8 cellular contexts compared by ENCODE assay signal in the genomic region with DNA sequence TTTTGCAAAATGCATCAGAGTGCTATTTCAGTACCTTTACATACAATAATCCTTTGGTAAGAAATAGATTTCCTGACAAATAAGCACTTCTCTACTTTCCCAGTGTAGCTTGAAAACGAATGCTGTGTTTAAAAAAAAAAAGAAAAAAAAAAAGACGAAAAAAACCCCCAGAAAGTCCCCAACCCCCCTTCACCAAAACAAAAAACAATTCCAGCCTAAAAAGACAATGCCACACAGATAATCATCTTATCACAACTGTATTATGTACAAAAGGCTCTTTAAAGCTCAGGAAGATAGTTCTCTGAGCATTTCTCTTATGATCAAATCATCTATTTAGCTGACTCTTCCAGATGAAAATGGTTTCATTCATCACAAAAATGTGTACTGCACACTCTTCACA. TPM values are rescaled to one million over a fixed set of nuclear protein-coding genes. Genes with fewer than 3 reads are reported as not detected.
DNase-seq lines count a peak whose midpoint lies in the region; ATAC-seq, FAIRE-seq and TF ChIP-seq lines count a peak whose summit lies in the region.

No MANE protein-coding gene starts in this region.

- POLR2A ChIA-PET in IMR-90 (lab: Charles Lee; ENCODE audit: unreplicated experiment), result interaction anchor here (0.6 to 1.2 kb wide), 4 partner anchors 64 to 118 kb away, joined by 3 to 4 read pairs (median 3); no protein-coding TSS in a partner anchor
- POLR2A ChIA-PET in naive thymus-derived CD4-positive, alpha-beta T cell (lab: Charles Lee), result no interaction called here

- intact Hi-C loops in IMR-90 (cut with micrococcal nuclease) (loop anchor here (2.0 to 10.0 kb wide), 3 partner anchors 72 to 124 kb away; no protein-coding TSS in a partner anchor), dorsolateral prefrontal cortex (cut with DNase I) (no loop called here)
- intact Hi-C loops in naive thymus-derived CD4-positive, alpha-beta T cell (cut with micrococcal nuclease), result no loop called here

- no peak overlapping the region for H4K91ac ChIP-seq in IMR-90 (ENCODE audit: insufficient read depth, low read depth, low read length)

- H3K14ac ChIP-seq in IMR-90 (replicated peaks; ENCODE audit: low read depth, low read length), result peak overlapping the region; percentile 100

- DNase-seq in IMR-90, result no peak
- DNase-seq in dorsolateral prefrontal cortex, result no peak
- no peak for DNase-seq in naive thymus-derived CD4-positive, alpha-beta T cell
- no peak for DNase-seq in COLO829 (ENCODE audit: low spot score)
- DNase-seq in H54 (ENCODE audit: insufficient read length, low spot score), result no peak
- no peak for DNase-seq in HUDEP-2 (lab: John Stamatoyannopoulos, UW; ENCODE audit: unreplicated experiment in 76 of 76)

- no peak overlapping the region for H2AK5ac ChIP-seq in IMR-90 (ENCODE audit: low read depth, low read length)

- peak overlapping the region; percentile 63 for H3K56ac ChIP-seq in IMR-90 (ENCODE audit: extremely low read depth, insufficient read depth, low read length)

- H3K27ac ChIP-seq in ACC112 (ENCODE audit: low read depth, low read length) (peak overlapping the region; percentile 72), IMR-90 (ENCODE audit: insufficient read depth, low read length) (peak overlapping the region; percentile 99; the same call in 1 of the 2 replicates), dorsolateral prefrontal cortex (peak overlapping the region in 48 of 59 donors; percentile 84 to 99 (median 96))
- H3K27ac ChIP-seq in naive thymus-derived CD4-positive, alpha-beta T cell (ENCODE audit: low read depth, low read length), result no peak overlapping the region

- peak overlapping the region; percentile 98 for H2BK5ac ChIP-seq in IMR-90 (ENCODE audit: low read depth, low read length, poor library complexity, severe bottlenecking)

- peaks cover 5% of the 10 kb centered on the region for H3K9me1 ChIP-seq in IMR-90 (ENCODE audit: insufficient read depth, low read length)

- H3K23ac ChIP-seq in IMR-90 (ENCODE audit: low read depth, low read length), result peak overlapping the region; percentile 14; the same call in 1 of the 2 replicates

- peak overlapping the region; percentile 98 for H3K4me2 ChIP-seq in IMR-90 (ENCODE audit: low read depth, low read length)

- no TSS peak for BruUV-seq in IMR-90 (replicated peaks; lab: Mats Ljungman, UMichigan)

- H3K9me3 ChIP-seq in IMR-90 (ENCODE audit: control insufficient read depth, insufficient read depth, low read length), result no peaks in the 10 kb centered on the region
- H3K9me3 ChIP-seq in naive thymus-derived CD4-positive, alpha-beta T cell (ENCODE audit: control insufficient read depth in 2 of 3, low read length in 3 of 3), result no peaks in the 10 kb centered on the region

- no CpG with 5 or more reads among the region's 2 CpGs for whole genome bisulfite sequencing in IMR-90 (ENCODE audit: extremely low coverage in 2 of 2, insufficient read length in 1 of 2), 2 experiments

- no peak overlapping the region for H4K5ac ChIP-seq in IMR-90 (ENCODE audit: low read depth, low read length)

- H4K8ac ChIP-seq in IMR-90 (ENCODE audit: low read depth in 2 of 2, low read length in 2 of 2), result no peak overlapping the region; a peak in 1 of 4 replicates

- peak overlapping the region; percentile 15 to 93 (median 84) for H3K4me3 Mint-ChIP-seq in naive thymus-derived CD4-positive, alpha-beta T cell

- FAIRE-seq in H54 (lab: Jason Lieb, UNC), result no peak

- H2BK15ac ChIP-seq in IMR-90 (ENCODE audit: low read depth, low read length), result no peak overlapping the region

- H3K27ac Mint-ChIP-seq in naive thymus-derived CD4-positive, alpha-beta T cell, result no peak overlapping the region

- dilution Hi-C loops in IMR-90 (cut with HindIII; ENCODE audit: low sequenced_read_pairs, unreplicated experiment), result no loop called here

- H2BK20ac ChIP-seq in IMR-90 (ENCODE audit: low read depth, low read length), result no peak overlapping the region

- TF ChIP-seq RAD21 in IMR-90 (IDR thresholded peaks at IDR 0.05; ENCODE audit: low read length), result no peak

- peak overlapping the region; percentile 30; the same call in 1 of the 2 replicates for H3K18ac ChIP-seq in IMR-90 (ENCODE audit: low read depth, low read length)

- no peak for ATAC-seq in IMR-90 (ENCODE audit: low read depth)
- no peak for ATAC-seq in naive thymus-derived CD4-positive, alpha-beta T cell
- no peak for ATAC-seq in HG03442 (IDR thresholded peaks at IDR 0.05; ENCODE audit: unreplicated experiment)

- H4K20me1 ChIP-seq in IMR-90 (ENCODE audit: insufficient read depth, low read length), result peaks cover 58% of the 10 kb centered on the region

- TF ChIP-seq POLR2A in IMR-90 (IDR thresholded peaks at IDR 0.05; ENCODE audit: low read depth, low read length), result no peak
- TF ChIP-seq POLR2A in H54 (IDR thresholded peaks at IDR 0.05; ENCODE audit: low read depth, low read length), result no peak

- H2AFZ ChIP-seq in ACC112 (ENCODE audit: low read length, unreplicated experiment) (peak overlapping the region; percentile 24), IMR-90 (replicated peaks; ENCODE audit: low read length, poor library complexity) (no peak overlapping the region)

- H3K27me3 ChIP-seq in ACC112 (ENCODE audit: insufficient read depth, low read length), result no peaks in the 10 kb centered on the region
- H3K27me3 ChIP-seq in IMR-90 (ENCODE audit: control insufficient read depth, insufficient read depth, low read length), result no peaks in the 10 kb centered on the region
- H3K27me3 ChIP-seq in dorsolateral prefrontal cortex, result no peaks in the 10 kb centered on the region
- H3K27me3 ChIP-seq in naive thymus-derived CD4-positive, alpha-beta T cell (ENCODE audit: control insufficient read depth in 2 of 2, insufficient read depth in 2 of 2, low read length in 2 of 2), result peaks cover 32% of the 10 kb centered on the region in 2 donors

- H3K36me3 Mint-ChIP-seq in naive thymus-derived CD4-positive, alpha-beta T cell, result no peaks in the 10 kb centered on the region

- in situ Hi-C loops in IMR-90 (cut with MboI; ENCODE audit: low sequenced_read_pairs), result no loop called here

- peak overlapping the region; percentile 100; the same call in 1 of the 2 replicates for H3K9ac ChIP-seq in IMR-90 (ENCODE audit: low read depth, low read length)

- no peak overlapping the region for H2BK120ac ChIP-seq in IMR-90 (ENCODE audit: low read depth, low read length)

- CTCF ChIA-PET in IMR-90 (lab: Yijun Ruan, JAX), result interaction anchor here (0.9 to 1.3 kb wide), 2 partner anchors 11 to 15 kb away, joined by 4 read pairs; no protein-coding TSS in a partner anchor
- CTCF ChIA-PET in naive thymus-derived CD4-positive, alpha-beta T cell (lab: Charles Lee), result interaction anchor here (0.6 kb wide), 1 partner anchor 11 kb away, joined by 3 read pairs; no protein-coding TSS in a partner anchor

- H3K4me3 ChIP-seq in ACC112 (ENCODE audit: low read depth, low read length) (peak overlapping the region; percentile 96), IMR-90 (ENCODE audit: insufficient read depth, low read depth, low read length) (peak overlapping the region; percentile 99), dorsolateral prefrontal cortex (peak overlapping the region; percentile 53 to 99 (median 90))
- no peak overlapping the region for H3K4me3 ChIP-seq in naive thymus-derived CD4-positive, alpha-beta T cell (ENCODE audit: low read length)

- no peak overlapping the region for H2AK9ac ChIP-seq in IMR-90 (replicated peaks; ENCODE audit: low read depth, low read length, poor library complexity)

- peaks cover 65% of the 10 kb centered on the region for H3K79me2 ChIP-seq in ACC112 (ENCODE audit: control insufficient read depth, insufficient read depth, low read length, unreplicated experiment)

- H3K4me1 ChIP-seq in ACC112 (ENCODE audit: control insufficient read depth, insufficient read depth, low read length, unreplicated experiment), result peaks cover 36% of the 10 kb centered on the region
- H3K4me1 ChIP-seq in IMR-90 (ENCODE audit: control insufficient read depth, insufficient read depth, low read length), result peaks cover 7% of the 10 kb centered on the region
- peaks cover 13 to 18% of the 10 kb centered on the region in 2 donors for H3K4me1 ChIP-seq in naive thymus-derived CD4-positive, alpha-beta T cell (ENCODE audit: control insufficient read depth in 2 of 2, insufficient read depth in 2 of 2, low read length in 2 of 2)

- H3K36me3 ChIP-seq in ACC112 (ENCODE audit: insufficient read depth, low read length) (peaks cover 9% of the 10 kb centered on the region; the same call in 1 of the 2 replicates), IMR-90 (ENCODE audit: control insufficient read depth, insufficient read depth, low read length) (peaks cover 21% of the 10 kb centered on the region)
- H3K36me3 ChIP-seq in naive thymus-derived CD4-positive, alpha-beta T cell (ENCODE audit: control insufficient read depth in 2 of 3, insufficient read depth in 3 of 3, low read length in 3 of 3), result no peaks in the 10 kb centered on the region

- no peak overlapping the region for H3K4ac ChIP-seq in IMR-90 (ENCODE audit: low read depth, low read length)

- peaks cover 12 to 24% (median 20%) of the 10 kb centered on the region in 7 donors for H3K4me1 Mint-ChIP-seq in naive thymus-derived CD4-positive, alpha-beta T cell

- H3K79me1 ChIP-seq in IMR-90 (ENCODE audit: low read depth in 1 of 2, low read length in 2 of 2), result peaks cover 5 to 29% of the 10 kb centered on the region in 2 experiments; a peak in 3 of 4 replicates

- H3K27me3 Mint-ChIP-seq in naive thymus-derived CD4-positive, alpha-beta T cell, result peaks cover 58 to 67% (median 62%) of the 10 kb centered on the region in 5 donors

- TF ChIP-seq CTCF in IMR-90 (conservative IDR thresholded peaks at IDR 0.05; ENCODE audit: low read depth, low read length), result no peak
- TF ChIP-seq CTCF in dorsolateral prefrontal cortex (IDR thresholded peaks at IDR 0.05 in 54 of 56, conservative IDR thresholded peaks at IDR 0.05 in 2 of 56; ENCODE audit: low read depth in 1 of 56, partially characterized antibody in 56 of 56), result no peak

- H3K9me3 Mint-ChIP-seq in naive thymus-derived CD4-positive, alpha-beta T cell, result peaks cover 0 to 9% (median 0%) of the 10 kb centered on the region in 11 donors

TF ChIP-seq in IMR-90, 13 proteins besides CTCF, POLR2A, EP300 and RAD21 (continues in another document):
- no peak for TF ChIP-seq RFX5 (IDR thresholded peaks at IDR 0.05; ENCODE audit: low read depth, low read length)
- TF ChIP-seq, protein P1, sequence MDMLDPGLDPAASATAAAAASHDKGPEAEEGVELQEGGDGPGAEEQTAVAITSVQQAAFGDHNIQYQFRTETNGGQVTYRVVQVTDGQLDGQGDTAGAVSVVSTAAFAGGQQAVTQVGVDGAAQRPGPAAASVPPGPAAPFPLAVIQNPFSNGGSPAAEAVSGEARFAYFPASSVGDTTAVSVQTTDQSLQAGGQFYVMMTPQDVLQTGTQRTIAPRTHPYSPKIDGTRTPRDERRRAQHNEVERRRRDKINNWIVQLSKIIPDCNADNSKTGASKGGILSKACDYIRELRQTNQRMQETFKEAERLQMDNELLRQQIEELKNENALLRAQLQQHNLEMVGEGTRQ (IDR thresholded peaks at IDR 0.05; ENCODE audit: low read depth, low read length), result no peak

RNA-seq across cellular contexts. Expression of a gene that starts 1.6 kb away (rescaled TPM):
- 217 and 229 TPM in 2 replicates for total RNA-seq in IMR-90 (2012; rRNA removed)
- polyA plus RNA-seq in IMR-90 (2012; rRNA removed), result 122 and 131 TPM in 2 replicates
- 36.4 and 49.9 TPM in 2 replicates for polyA plus RNA-seq in IMR-90 (2012; cell fraction: cytosol; rRNA removed)
- polyA plus RNA-seq in IMR-90 (2012; cell fraction: nucleus; rRNA removed; ENCODE audit: low replicate concordance), result 27.9 and 176 TPM in 2 replicates
- 100 to 1,000 TPM in 8 of 120 experiments, 10 to 100 TPM in 112; 42.2 to 137 (median 70.3) TPM for total RNA-seq in dorsolateral prefrontal cortex
- under 1 TPM in 4 of 5 experiments, not detected in 1; 0.13 to 0.58 (median 0.33) TPM for total RNA-seq in naive thymus-derived CD4-positive, alpha-beta T cell
- not detected for polyA plus RNA-seq in naive thymus-derived CD4-positive, alpha-beta T cell

Comparison
In these comparisons a context has a peak if more than half of its experiments do, and no peak if none do; other contexts are left out.
1. RNA of a gene that starts 1.6 kb away (total RNA-seq): 217 to 229 TPM in IMR-90 and 42.2 to 137 TPM in dorsolateral prefrontal cortex; 0.13 to 0.58 TPM in naive thymus-derived CD4-positive, alpha-beta T cell; every median in the first group is over 10 times any median in the second.